Comparison of ENCODE assay signal across 1 cellular context in the genomic region with DNA sequence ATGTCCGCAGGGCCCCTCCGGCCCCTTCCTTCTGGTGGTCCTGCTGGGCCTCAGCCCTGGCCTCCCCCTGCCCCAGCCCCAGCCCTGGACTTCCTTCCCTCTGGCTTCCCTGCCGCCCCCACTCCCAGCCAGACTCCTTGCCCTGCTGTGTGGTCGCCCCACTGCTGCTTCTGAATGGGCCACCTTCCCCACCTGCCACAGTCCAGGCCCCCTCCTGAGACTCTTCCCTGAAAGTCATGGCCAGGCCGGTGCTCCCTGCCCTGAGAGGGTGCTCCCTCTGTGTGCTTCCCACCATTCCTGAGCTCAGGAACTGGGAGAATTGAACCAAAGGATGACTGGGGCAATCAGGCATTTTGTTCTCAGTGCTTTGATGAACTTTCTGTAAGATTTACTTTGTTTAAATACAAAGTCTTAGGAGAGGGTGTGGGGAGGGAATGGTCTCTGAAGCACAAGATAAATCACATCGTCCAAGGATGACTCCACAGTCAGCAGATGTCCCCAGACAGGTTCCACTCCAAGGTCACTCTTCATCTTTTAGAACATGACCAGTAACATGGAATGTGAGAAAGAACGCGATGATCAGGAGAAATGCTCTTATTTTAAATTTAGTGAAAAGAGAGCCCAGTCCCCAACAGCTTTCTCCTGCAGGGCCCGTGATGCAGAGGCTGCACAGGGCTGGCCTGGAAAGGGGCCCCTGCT.
TF ChIP-seq lines count a peak whose summit lies in the region.

No MANE protein-coding gene starts in this region.

TF ChIP-seq in GM23338, 12 proteins besides CTCF, POLR2A, EP300 and RAD21 (continued from another document):
- TF ChIP-seq, protein P1, sequence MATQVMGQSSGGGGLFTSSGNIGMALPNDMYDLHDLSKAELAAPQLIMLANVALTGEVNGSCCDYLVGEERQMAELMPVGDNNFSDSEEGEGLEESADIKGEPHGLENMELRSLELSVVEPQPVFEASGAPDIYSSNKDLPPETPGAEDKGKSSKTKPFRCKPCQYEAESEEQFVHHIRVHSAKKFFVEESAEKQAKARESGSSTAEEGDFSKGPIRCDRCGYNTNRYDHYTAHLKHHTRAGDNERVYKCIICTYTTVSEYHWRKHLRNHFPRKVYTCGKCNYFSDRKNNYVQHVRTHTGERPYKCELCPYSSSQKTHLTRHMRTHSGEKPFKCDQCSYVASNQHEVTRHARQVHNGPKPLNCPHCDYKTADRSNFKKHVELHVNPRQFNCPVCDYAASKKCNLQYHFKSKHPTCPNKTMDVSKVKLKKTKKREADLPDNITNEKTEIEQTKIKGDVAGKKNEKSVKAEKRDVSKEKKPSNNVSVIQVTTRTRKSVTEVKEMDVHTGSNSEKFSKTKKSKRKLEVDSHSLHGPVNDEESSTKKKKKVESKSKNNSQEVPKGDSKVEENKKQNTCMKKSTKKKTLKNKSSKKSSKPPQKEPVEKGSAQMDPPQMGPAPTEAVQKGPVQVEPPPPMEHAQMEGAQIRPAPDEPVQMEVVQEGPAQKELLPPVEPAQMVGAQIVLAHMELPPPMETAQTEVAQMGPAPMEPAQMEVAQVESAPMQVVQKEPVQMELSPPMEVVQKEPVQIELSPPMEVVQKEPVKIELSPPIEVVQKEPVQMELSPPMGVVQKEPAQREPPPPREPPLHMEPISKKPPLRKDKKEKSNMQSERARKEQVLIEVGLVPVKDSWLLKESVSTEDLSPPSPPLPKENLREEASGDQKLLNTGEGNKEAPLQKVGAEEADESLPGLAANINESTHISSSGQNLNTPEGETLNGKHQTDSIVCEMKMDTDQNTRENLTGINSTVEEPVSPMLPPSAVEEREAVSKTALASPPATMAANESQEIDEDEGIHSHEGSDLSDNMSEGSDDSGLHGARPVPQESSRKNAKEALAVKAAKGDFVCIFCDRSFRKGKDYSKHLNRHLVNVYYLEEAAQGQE (IDR thresholded peaks at IDR 0.05; ENCODE audit: unreplicated experiment): no peak
- TF ChIP-seq POLR2AphosphoS5 (IDR thresholded peaks at IDR 0.05; ENCODE audit: low read depth) (no peak), JUNB (IDR thresholded peaks at IDR 0.05; ENCODE audit: unreplicated experiment) (no peak)
